In genomic region chr3:33798418-33799201, GRCh38 we compare ENCODE assay signal across 8 cellular contexts. TPM values are rescaled to one million over a fixed set of nuclear protein-coding genes. Genes with fewer than 3 reads are reported as not detected.
DNase-seq lines count a peak whose midpoint lies in the region; ATAC-seq and TF ChIP-seq lines count a peak whose summit lies in the region.

PDCD6IP (plus strand) TSS chr3:33798630; CDS start chr3:33798729, 99 bp downstream.

- H3K9me3 ChIP-seq in right cardiac atrium (ENCODE audit: control insufficient read depth, low read length) (no peaks in the 10 kb centered on the region), vagina (no peaks in the 10 kb centered on the region)

- ATAC-seq in HG02870 (IDR thresholded peaks at IDR 0.05; ENCODE audit: unreplicated experiment) = peak; percentile 87
- peak; percentile 96 to 98 for ATAC-seq in right cardiac atrium

- no peak for TF ChIP-seq CTCF in vagina (IDR thresholded peaks at IDR 0.05)

- DNase-seq in NCI-H187 (lab: John Stamatoyannopoulos, UW) (peak; percentile 63 to 76), T-helper 2 cell (peak; percentile 72 to 92 (median 83)), anterior cingulate cortex (lab: John Stamatoyannopoulos, UW) (peak; percentile 54 to 94 (median 88)), right cardiac atrium (peak; percentile 95 to 97 (median 97)), putamen (ENCODE audit: low spot score) (peak; percentile 94), vagina (ENCODE audit: extremely low spot score in 2 of 2) (peak in 1 of 2 donors; percentile 94)

- intact Hi-C loops in right cardiac atrium (cut with DNase I) = no loop called here
- intact Hi-C loops in vagina (cut with DNase I) = loop anchor here (5.0 kb wide), 1 partner anchor 76 kb away; no protein-coding TSS in a partner anchor

- H3K36me3 ChIP-seq in vagina = peaks cover 0 to 4% of the 10 kb centered on the region in 2 donors

- H3K4me3 ChIP-seq in right cardiac atrium (ENCODE audit: low read length) (peak within 1 kb of the TSS; percentile 91), vagina (peak within 1 kb of the TSS; percentile 88 to 98)

- peak; percentile 89 for TF ChIP-seq POLR2A in GM15510 (IDR thresholded peaks at IDR 0.05; ENCODE audit: borderline replicate concordance, extremely low read depth, insufficient read length)
- TF ChIP-seq POLR2A in vagina (IDR thresholded peaks at IDR 0.05) = peak in 1 of 2 donors; percentile 81

- H3K4me1 ChIP-seq in right cardiac atrium (ENCODE audit: control insufficient read depth, insufficient read depth, low read length) (peaks cover 5% of the 10 kb centered on the region), vagina (peaks cover 54% of the 10 kb centered on the region)

- peak within 1 kb of the TSS; percentile 99 for H3K27ac ChIP-seq in right cardiac atrium (ENCODE audit: low read length)
- peak within 1 kb of the TSS; percentile 92 for H3K27ac ChIP-seq in vagina

- H3K27me3 ChIP-seq in right cardiac atrium (ENCODE audit: control insufficient read depth, insufficient read depth) (no peaks in the 10 kb centered on the region), vagina (no peaks in the 10 kb centered on the region)

- WGBS in right cardiac atrium = under 1% methylated on average over 69 of the region's 69 CpGs

RNA-seq across cellular contexts. Expression of gene PDCD6IP, which starts in this region (rescaled TPM):
- total RNA-seq in right cardiac atrium (100 to 1,000 TPM; 120 to 141 (median 129) TPM), vagina (184 TPM)
- 31.5 TPM for polyA plus RNA-seq in right cardiac atrium
